In the genomic region with DNA sequence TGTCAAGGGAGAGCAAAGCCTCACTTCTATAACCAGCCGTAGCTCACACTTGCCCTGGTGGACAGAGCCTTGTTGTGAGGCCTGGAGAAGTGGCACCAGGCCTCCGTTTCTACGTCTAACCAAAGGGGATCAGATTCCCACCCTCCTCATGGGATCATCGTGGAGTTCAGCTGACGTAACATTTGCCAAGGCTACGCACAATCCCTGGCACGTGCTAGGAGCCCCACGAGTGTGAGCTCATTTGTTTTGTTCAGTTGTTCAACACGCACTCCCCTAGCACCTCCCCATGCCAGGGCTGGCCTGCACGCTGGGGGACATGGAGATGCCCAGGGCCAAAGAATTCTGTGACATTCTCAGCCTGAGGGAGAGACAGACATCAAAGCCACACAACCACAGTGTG, we compare ENCODE assay signal across 22 cellular contexts. TPM values are rescaled to one million over a fixed set of nuclear protein-coding genes. Genes with fewer than 3 reads are reported as not detected.
"Had no signal": no experiment of that assay in that cellular context is flagged by ENCODE, and none has a peak within 500 bp of the region (broad histone marks: within the 10 kb centered on the region; RNA-seq: fewer than 3 reads in every experiment).

No MANE protein-coding gene starts in this region.

- H3K4me3 ChIP-seq: esophagus muscularis mucosa, heart left ventricle, suprapubic skin, thyroid gland had no signal

- ATAC-seq: effector memory CD8-positive, alpha-beta T cell; heart left ventricle; left lobe of liver; right cardiac atrium; stimulated activated effector memory CD8-positive, alpha-beta T cell treated with anti-CD3 and anti-CD28 coated beads, Interleukin-12 subunit alpha, Interleukin-12 subunit beta, amount 100 ng/mL, for 72 hours; stimulated activated naive CD8-positive, alpha-beta T cell treated with anti-CD3 and anti-CD28 coated beads, Interleukin-15, Interleukin-2, amounts not matched to agents 100 U/mL and 50 U/mL, for 24 hours had no signal

- H3K36me3 ChIP-seq: esophagus muscularis mucosa, heart left ventricle, suprapubic skin, thyroid gland had no signal

- H3K9me3 ChIP-seq: esophagus muscularis mucosa, heart left ventricle, suprapubic skin, thyroid gland had no signal

- H3K27ac ChIP-seq: epithelial cell of prostate, esophagus muscularis mucosa, heart left ventricle, suprapubic skin, thyroid gland had no signal

- DNase-seq: cerebellar nuclear complex; effector memory CD8-positive, alpha-beta T cell; hippocampal formation; islet precursor cell; mammary epithelial cell; naive B cell; stimulated activated CD4-positive, alpha-beta T cell treated with anti-CD3 and anti-CD28 coated beads, Interleukin-4, amount 100 ng/mL, for 1 hour; stimulated activated CD8-positive, alpha-beta memory T cell treated with anti-CD3 and anti-CD28 coated beads, Interleukin-4, amount 100 ng/mL, for 48 hours; stimulated activated naive CD8-positive, alpha-beta T cell treated with anti-CD3 and anti-CD28 coated beads, Interleukin-15, Interleukin-2, amounts not matched to agents 100 U/mL and 50 U/mL, for 24 hours; thyroid gland had no signal

RNA-seq across cellular contexts. Expression of gene ADGRD2, which starts 23.1 kb away (rescaled TPM):
- total RNA-seq: esophagus muscularis mucosa, frontal cortex, glomerular endothelial cell, heart left ventricle, left lobe of liver, mucosa of gallbladder, osteocyte, pulmonary artery endothelial cell, thyroid gland had no signal
- polyA plus RNA-seq: heart left ventricle had no signal

RNA-seq across cellular contexts. Expression of gene NR5A1, which starts 33.9 kb away (rescaled TPM):
- total RNA-seq: frontal cortex, glomerular endothelial cell, heart left ventricle, mammary epithelial cell, osteocyte, pulmonary artery endothelial cell, right cardiac atrium, suprapubic skin had no signal
- polyA plus RNA-seq: mammary epithelial cell, right cardiac atrium had no signal
